ENCODE assay signal across 16 cellular contexts in genomic region chr1:24828183-24828886, GRCh38.
DNase-seq lines count a peak whose midpoint lies in the region; ATAC-seq and TF ChIP-seq lines count a peak whose summit lies in the region.
"Had no signal": no experiment of that assay in that cellular context is flagged by ENCODE, and none has a peak within 500 bp of the region (broad histone marks: within the 10 kb centered on the region; RNA-seq: fewer than 3 reads in every experiment).

No MANE protein-coding gene starts in this region.

- peak overlapping the region; percentile 62 for H3K9ac ChIP-seq in adipocyte (ENCODE audit: low read length)

- no peak overlapping the region for H3K4me2 ChIP-seq in PC-9

- no TSS peak for BruUV-seq in PC-9 (replicated peaks; lab: Mats Ljungman, UMichigan)

- peaks cover 10% of the 10 kb centered on the region; the same call in 1 of the 2 replicates for H3K79me2 ChIP-seq in PC-9 (ENCODE audit: low read depth)

- no peaks in the 10 kb centered on the region for H3K9me3 ChIP-seq in heart right ventricle
- no peaks in the 10 kb centered on the region for H3K9me3 ChIP-seq in adipocyte (ENCODE audit: control insufficient read depth, low read length)
- H3K9me3 ChIP-seq in uterus = no peaks in the 10 kb centered on the region
- no peaks in the 10 kb centered on the region for H3K9me3 ChIP-seq in PC-9 (ENCODE audit: insufficient read depth, low read depth)
- H3K9me3 ChIP-seq: adrenal gland had no signal

- H3K36me3 ChIP-seq in heart right ventricle (peaks cover 0 to 13% (median 0%) of the 10 kb centered on the region in 9 donors), adipocyte (ENCODE audit: control insufficient read depth, insufficient read depth, low read length, severe bottlenecking) (peaks cover 5% of the 10 kb centered on the region), uterus (no peaks in the 10 kb centered on the region), PC-9 (ENCODE audit: low read depth) (no peaks in the 10 kb centered on the region)
- H3K36me3 ChIP-seq: adrenal gland had no signal

- POLR2A ChIA-PET in activated CD4-positive, alpha-beta T cell treated with anti-CD3 and anti-CD28 coated beads for 36 hours (lab: Charles Lee) = no interaction called here
- POLR2A ChIA-PET in PC-9 (lab: Charles Lee; ENCODE audit: unreplicated experiment) = interaction anchor here (0.6 kb wide), 1 partner anchor 101 kb away, joined by 5 read pairs; no protein-coding TSS in a partner anchor

- TF ChIP-seq CTCF in heart right ventricle (IDR thresholded peaks at IDR 0.05) (no peak), mesothelial cell of epicardium (IDR thresholded peaks at IDR 0.05; ENCODE audit: unreplicated experiment) (no peak), uterus (IDR thresholded peaks at IDR 0.05) (no peak), PC-9 (conservative IDR thresholded peaks at IDR 0.05) (no peak)

- H3K4me1 ChIP-seq in heart right ventricle (peaks cover 3 to 81% (median 78%) of the 10 kb centered on the region in 9 donors), adipocyte (ENCODE audit: control insufficient read depth, insufficient read depth, low read length) (peaks cover 51% of the 10 kb centered on the region), uterus (peaks cover 0 to 18% of the 10 kb centered on the region in 2 donors), PC-9 (replicated peaks; ENCODE audit: insufficient read depth) (no peaks in the 10 kb centered on the region)

- H4K20me1 ChIP-seq in PC-9 (ENCODE audit: insufficient read depth) = peaks cover 12% of the 10 kb centered on the region

- H3K4me3 ChIP-seq in heart right ventricle = no peak overlapping the region
- no peak overlapping the region for H3K4me3 ChIP-seq in adipocyte (ENCODE audit: low read length)
- H3K4me3 ChIP-seq in uterus = no peak overlapping the region
- no peak overlapping the region for H3K4me3 ChIP-seq in PC-9
- H3K4me3 ChIP-seq: adrenal gland had no signal

- H3K27me3 ChIP-seq in heart right ventricle (no peaks in the 10 kb centered on the region), adipocyte (replicated peaks; ENCODE audit: control insufficient read depth, insufficient read depth, low read length) (no peaks in the 10 kb centered on the region), uterus (no peaks in the 10 kb centered on the region), PC-9 (ENCODE audit: insufficient read depth, low read depth) (no peaks in the 10 kb centered on the region)
- H3K27me3 ChIP-seq: adrenal gland had no signal

- intact Hi-C loops in heart right ventricle (cut with DNase I) = loop anchor here in 7 of 10 donors (5.0 to 10.0 kb wide), 5 partner anchors 36 to 84 kb away; partner anchors contain the start of gene CLIC4 (in 5 of the 7)
- intact Hi-C loops in cardiac septum (cut with DNase I) = loop anchor here (2.0 to 10.0 kb wide), 3 partner anchors 36 to 186 kb away; partner anchors contain the start of gene SRRM1
- intact Hi-C loops in uterus (cut with DNase I; ENCODE audit: low total_unique reads) = no loop called here
- intact Hi-C loops in activated CD4-positive, alpha-beta T cell treated with anti-CD3 and anti-CD28 coated beads for 36 hours (cut with DNase I, micrococcal nuclease) = no loop called here
- intact Hi-C loops in PC-9 (cut with micrococcal nuclease; ENCODE audit: unreplicated experiment) = loop anchor here (5.0 kb wide), 1 partner anchor 81 kb away; the partner anchor contains the start of gene CLIC4

- no peak overlapping the region for H2AFZ ChIP-seq in PC-9

- H3K27me3 Mint-ChIP-seq in mesothelial cell of epicardium (ENCODE audit: low read depth) = no peaks in the 10 kb centered on the region
- no peaks in the 10 kb centered on the region for H3K27me3 Mint-ChIP-seq in activated CD4-positive, alpha-beta T cell treated with anti-CD3 and anti-CD28 coated beads for 36 hours

- H3F3A ChIP-seq in PC-9 (ENCODE audit: insufficient read depth, low read depth) = peaks cover 5% of the 10 kb centered on the region; the same call in 1 of the 2 replicates

- CTCF ChIA-PET in activated CD4-positive, alpha-beta T cell treated with anti-CD3 and anti-CD28 coated beads for 36 hours (lab: Charles Lee) = interaction anchor here (0.6 to 8.1 kb wide), 5 partner anchors 8 to 881 kb away, joined by 3 to 180 read pairs (median 4); no protein-coding TSS in a partner anchor
- CTCF ChIA-PET in PC-9 (lab: Charles Lee) = interaction anchor here (0.5 kb wide), 1 partner anchor 514 kb away, joined by 4 read pairs; no protein-coding TSS in a partner anchor

- no peak overlapping the region for H3K4me3 Mint-ChIP-seq in mesothelial cell of epicardium
- no peak overlapping the region for H3K4me3 Mint-ChIP-seq in activated CD4-positive, alpha-beta T cell treated with anti-CD3 and anti-CD28 coated beads for 36 hours
- H3K4me3 Mint-ChIP-seq: activated T-cell treated with anti-CD3 and anti-CD28 coated beads, Interleukin-2, amount 50 U/mL, for 72 hours; T-helper 17 cell had no signal

- H3K27ac ChIP-seq in heart right ventricle = peak overlapping the region in 8 of 10 donors; percentile 17 to 66 (median 42)
- peak overlapping the region; percentile 57 to 63 for H3K27ac ChIP-seq in uterus
- H3K27ac ChIP-seq in PC-9 = no peak overlapping the region
- H3K27ac ChIP-seq: adrenal gland had no signal

- no peaks in the 10 kb centered on the region for H3K9me3 Mint-ChIP-seq in mesothelial cell of epicardium
- H3K9me3 Mint-ChIP-seq in activated CD4-positive, alpha-beta T cell treated with anti-CD3 and anti-CD28 coated beads for 36 hours (ENCODE audit: low read depth) = no peaks in the 10 kb centered on the region
- H3K9me3 Mint-ChIP-seq: activated T-cell treated with anti-CD3 and anti-CD28 coated beads, Interleukin-2, amount 50 U/mL, for 72 hours had no signal

- 67 to 72% methylated on average over 4 of the region's 4 CpGs for WGBS in heart right ventricle, 2 donors

- peak in 1 of 8 donors; percentile 33 for ATAC-seq in heart right ventricle
- ATAC-seq in activated CD4-positive, alpha-beta T cell treated with anti-CD3 and anti-CD28 coated beads for 36 hours = no peak
- ATAC-seq: activated T-cell treated with anti-CD3 and anti-CD28 coated beads, Interleukin-2, amount 50 U/mL, for 72 hours; esophagus mucosa; left colon; T-helper 17 cell had no signal

- DNase-seq in heart right ventricle = no peak
- no peak for DNase-seq in cardiac septum (ENCODE audit: low spot score)
- DNase-seq in adipocyte (ENCODE audit: low read depth) = no peak
- DNase-seq in mesothelial cell of epicardium (ENCODE audit: low spot score in 2 of 2, unreplicated experiment in 2 of 2) = no peak
- DNase-seq in uterus = no peak
- DNase-seq in activated CD4-positive, alpha-beta T cell treated with anti-CD3 and anti-CD28 coated beads for 36 hours = no peak
- DNase-seq in PC-9 = no peak
- DNase-seq in stimulated activated naive CD4-positive, alpha-beta T cell (lab: John Stamatoyannopoulos, UW) = no peak
- DNase-seq: activated CD4-positive, alpha-beta T cell treated with anti-CD3 and anti-CD28 coated beads for 4 hours; activated T-cell treated with anti-CD3 and anti-CD28 coated beads, Interleukin-2, amount 50 U/mL, for 72 hours; adrenal gland; left colon; right cardiac atrium; stimulated activated CD4-positive, alpha-beta T cell treated with anti-CD3 and anti-CD28 coated beads, Interleukin-4, amount 100 ng/mL, for 24 hours; T-helper 17 cell had no signal

- peak overlapping the region; percentile 84 for H3K27ac Mint-ChIP-seq in mesothelial cell of epicardium
- H3K27ac Mint-ChIP-seq in activated CD4-positive, alpha-beta T cell treated with anti-CD3 and anti-CD28 coated beads for 36 hours = no peak overlapping the region
- H3K27ac Mint-ChIP-seq: activated T-cell treated with anti-CD3 and anti-CD28 coated beads, Interleukin-2, amount 50 U/mL, for 72 hours; T-helper 17 cell had no signal

- H3K4me1 Mint-ChIP-seq in mesothelial cell of epicardium = peaks cover 38% of the 10 kb centered on the region
- H3K4me1 Mint-ChIP-seq in activated CD4-positive, alpha-beta T cell treated with anti-CD3 and anti-CD28 coated beads for 36 hours = no peaks in the 10 kb centered on the region
- H3K4me1 Mint-ChIP-seq: T-helper 17 cell had no signal

- TF ChIP-seq POLR2A in uterus (IDR thresholded peaks at IDR 0.05) = no peak

- H3K9me2 ChIP-seq in PC-9 (ENCODE audit: insufficient read depth) = no peaks in the 10 kb centered on the region

- peaks cover 2% of the 10 kb centered on the region for H3K36me3 Mint-ChIP-seq in mesothelial cell of epicardium
- H3K36me3 Mint-ChIP-seq in activated CD4-positive, alpha-beta T cell treated with anti-CD3 and anti-CD28 coated beads for 36 hours (ENCODE audit: low read depth) = no peaks in the 10 kb centered on the region

Comparison
In these comparisons a context has a peak if more than half of its experiments do, and no peak if none do; other contexts are left out.
1. intact Hi-C loops: an anchor here in heart right ventricle (5.0 to 10.0 kb wide), cardiac septum (2.0 to 10.0 kb wide) and PC-9 (5.0 kb wide); none called in uterus and activated CD4-positive, alpha-beta T cell treated with anti-CD3 and anti-CD28 coated beads for 36 hours.